Comparison of ENCODE assay signal across 1 cellular context in genomic region chr16:48622456-48623303, GRCh38.
TF ChIP-seq lines count a peak whose summit lies in the region.

No MANE protein-coding gene starts in this region.

TF ChIP-seq in A549, 52 proteins besides CTCF, POLR2A, EP300 and RAD21 (continued from another document):
- TF ChIP-seq E2F6 (IDR thresholded peaks at IDR 0.05; ENCODE audit: borderline replicate concordance, low read depth) (no peak), ELK1 (IDR thresholded peaks at IDR 0.05; ENCODE audit: low read depth, low read length) (no peak), GATA3 (IDR thresholded peaks at IDR 0.05; ENCODE audit: borderline replicate concordance) (no peak), FOXS1 (CRISPR knock-in tag; IDR thresholded peaks at IDR 0.05) (no peak), MAFK (IDR thresholded peaks at IDR 0.05; ENCODE audit: partially characterized antibody) (no peak), BCL3 (IDR thresholded peaks at IDR 0.05) (no peak), SREBF2 (IDR thresholded peaks at IDR 0.05) (no peak), ZC3H11A (IDR thresholded peaks at IDR 0.05) (no peak), RARB (CRISPR knock-in tag; IDR thresholded peaks at IDR 0.05) (no peak)
